ENCODE assay signal across 1 cellular context in genomic region chr1:38000233-38000528, GRCh38.
TF ChIP-seq lines count a peak whose summit lies in the region.

No MANE protein-coding gene starts in this region.

TF ChIP-seq in K562, 482 proteins besides CTCF, POLR2A, EP300 and RAD21 (continues in another document):
- TF ChIP-seq HNRNPL (IDR thresholded peaks at IDR 0.05; ENCODE audit: low read depth, low read length) (0 out of 2 replicates have a peak, but pooled peaks have one; percentile 32), CHD4 (IDR thresholded peaks at IDR 0.05; ENCODE audit: insufficient read depth, insufficient replicate concordance, low read depth, low read length, poor library complexity, severe bottlenecking) (peak; percentile 17), NFIX (CRISPR knock-in tag; IDR thresholded peaks at IDR 0.05; ENCODE audit: low read depth) (no peak), ZNF695 (CRISPR knock-in tag; IDR thresholded peaks at IDR 0.05) (no peak), TRIM25 (IDR thresholded peaks at IDR 0.05; ENCODE audit: borderline replicate concordance) (no peak), ZNF707 (CRISPR knock-in tag; conservative IDR thresholded peaks at IDR 0.05) (no peak), ELF2 (CRISPR knock-in tag; IDR thresholded peaks at IDR 0.05) (0 out of 2 replicates have a peak, but pooled peaks have one; percentile 19), ARID2 (IDR thresholded peaks at IDR 0.05) (no peak), ZNF584 (CRISPR knock-in tag; IDR thresholded peaks at IDR 0.05; ENCODE audit: low read depth) (peak; percentile 7; the same call in 1 of the 2 replicates), ZNF655 (CRISPR knock-in tag; IDR thresholded peaks at IDR 0.05) (no peak), WHSC1 (IDR thresholded peaks at IDR 0.05; ENCODE audit: low read length) (no peak), ELK1 (CRISPR knock-in tag; IDR thresholded peaks at IDR 0.05) (no peak), ZNF133 (CRISPR knock-in tag; IDR thresholded peaks at IDR 0.05) (0 out of 2 replicates have a peak, but pooled peaks have one; percentile 2), ZNF316 (IDR thresholded peaks at IDR 0.05) (no peak), ZNF699 (CRISPR knock-in tag; IDR thresholded peaks at IDR 0.05; ENCODE audit: insufficient replicate concordance) (no peak), HBP1 (CRISPR knock-in tag; IDR thresholded peaks at IDR 0.05) (no peak), ZNF395 (CRISPR knock-in tag; IDR thresholded peaks at IDR 0.05) (0 out of 2 replicates have a peak, but pooled peaks have one; percentile 9), ZNF79 (CRISPR knock-in tag; IDR thresholded peaks at IDR 0.05; ENCODE audit: low read depth) (no peak), ZKSCAN3 (CRISPR knock-in tag; IDR thresholded peaks at IDR 0.05) (no peak), CTBP1 (IDR thresholded peaks at IDR 0.05; ENCODE audit: borderline replicate concordance) (no peak), NELFE (IDR thresholded peaks at IDR 0.05; ENCODE audit: insufficient read depth, insufficient read length) (no peak), HNRNPUL1 (IDR thresholded peaks at IDR 0.05; ENCODE audit: low read length) (no peak), SRF (CRISPR knock-in tag; IDR thresholded peaks at IDR 0.05) (0 out of 4 replicates have a peak, but pooled peaks of 1 of the 2 experiments have one; percentile 1), ZNF668 (CRISPR knock-in tag; IDR thresholded peaks at IDR 0.05) (no peak), MCM3 (IDR thresholded peaks at IDR 0.05) (no peak), ZFP1 (CRISPR knock-in tag; IDR thresholded peaks at IDR 0.05) (no peak), KLF1 (tag; IDR thresholded peaks at IDR 0.05) (no peak), CBFA2T3 (IDR thresholded peaks at IDR 0.05) (peak; percentile 54), MYC (IDR thresholded peaks at IDR 0.05; ENCODE audit: low read depth, low read length) (no peak), MYC (CRISPR knock-in tag; IDR thresholded peaks at IDR 0.05; ENCODE audit: borderline replicate concordance, low read depth) (0 out of 2 replicates have a peak, but pooled peaks have one; percentile 11), U2AF2 (optimal IDR thresholded peaks at IDR 0.05; ENCODE audit: low read depth, low read length) (no peak), USF1 (CRISPR knock-in tag; IDR thresholded peaks at IDR 0.05) (0 out of 2 replicates have a peak, but pooled peaks have one; percentile 25), TFAM (CRISPR knock-in tag; conservative IDR thresholded peaks at IDR 0.05) (no peak), NR4A1 (CRISPR knock-in tag; IDR thresholded peaks at IDR 0.05) (no peak), NR4A1 (tag; IDR thresholded peaks at IDR 0.05) (peak; percentile 33; the same call in 1 of the 2 replicates), CEBPG (CRISPR knock-in tag; IDR thresholded peaks at IDR 0.05) (0 out of 2 replicates have a peak, but pooled peaks have one; percentile 1), CEBPG (tag; conservative IDR thresholded peaks at IDR 0.05 in 1 of 2, IDR thresholded peaks at IDR 0.05 in 1 of 2) (no peak), KAT8 (IDR thresholded peaks at IDR 0.05; ENCODE audit: low read depth) (no peak), ARNT (IDR thresholded peaks at IDR 0.05) (no peak), PYGO2 (tag; IDR thresholded peaks at IDR 0.05) (peak; percentile 20; the same call in 1 of the 2 replicates), SRSF3 (IDR thresholded peaks at IDR 0.05; ENCODE audit: insufficient read depth, low read length) (no peak), ZNF561 (CRISPR knock-in tag; conservative IDR thresholded peaks at IDR 0.05) (no peak), CAMTA2 (CRISPR knock-in tag; conservative IDR thresholded peaks at IDR 0.05) (no peak), MXI1 (IDR thresholded peaks at IDR 0.05; ENCODE audit: low read depth, low read length) (no peak), TCF3 (CRISPR knock-in tag; IDR thresholded peaks at IDR 0.05) (no peak), REST (CRISPR knock-in tag; IDR thresholded peaks at IDR 0.05; ENCODE audit: low read depth) (0 out of 2 replicates have a peak, but pooled peaks have one; percentile 14), ETV5 (CRISPR knock-in tag; IDR thresholded peaks at IDR 0.05; ENCODE audit: low read depth) (no peak), HNRNPK (IDR thresholded peaks at IDR 0.05; ENCODE audit: low read depth, low read length, poor library complexity, severe bottlenecking) (no peak), ZNF589 (CRISPR knock-in tag; IDR thresholded peaks at IDR 0.05; ENCODE audit: low read depth) (0 out of 2 replicates have a peak, but pooled peaks have one; percentile 14), RNF2 (IDR thresholded peaks at IDR 0.05) (no peak), TGIF2 (CRISPR knock-in tag; IDR thresholded peaks at IDR 0.05) (no peak), BRF1 (IDR thresholded peaks at IDR 0.05; ENCODE audit: borderline replicate concordance, extremely low read depth, insufficient read length) (no peak), ARID4B (CRISPR knock-in tag; IDR thresholded peaks at IDR 0.05) (peak; percentile 69; the same call in 1 of the 2 replicates), L3MBTL2 (IDR thresholded peaks at IDR 0.05) (no peak), PPARD (CRISPR knock-in tag; IDR thresholded peaks at IDR 0.05) (no peak), ZBTB9 (CRISPR knock-in tag; IDR thresholded peaks at IDR 0.05) (0 out of 2 replicates have a peak, but pooled peaks have one; percentile 7)
